In the genomic region with DNA sequence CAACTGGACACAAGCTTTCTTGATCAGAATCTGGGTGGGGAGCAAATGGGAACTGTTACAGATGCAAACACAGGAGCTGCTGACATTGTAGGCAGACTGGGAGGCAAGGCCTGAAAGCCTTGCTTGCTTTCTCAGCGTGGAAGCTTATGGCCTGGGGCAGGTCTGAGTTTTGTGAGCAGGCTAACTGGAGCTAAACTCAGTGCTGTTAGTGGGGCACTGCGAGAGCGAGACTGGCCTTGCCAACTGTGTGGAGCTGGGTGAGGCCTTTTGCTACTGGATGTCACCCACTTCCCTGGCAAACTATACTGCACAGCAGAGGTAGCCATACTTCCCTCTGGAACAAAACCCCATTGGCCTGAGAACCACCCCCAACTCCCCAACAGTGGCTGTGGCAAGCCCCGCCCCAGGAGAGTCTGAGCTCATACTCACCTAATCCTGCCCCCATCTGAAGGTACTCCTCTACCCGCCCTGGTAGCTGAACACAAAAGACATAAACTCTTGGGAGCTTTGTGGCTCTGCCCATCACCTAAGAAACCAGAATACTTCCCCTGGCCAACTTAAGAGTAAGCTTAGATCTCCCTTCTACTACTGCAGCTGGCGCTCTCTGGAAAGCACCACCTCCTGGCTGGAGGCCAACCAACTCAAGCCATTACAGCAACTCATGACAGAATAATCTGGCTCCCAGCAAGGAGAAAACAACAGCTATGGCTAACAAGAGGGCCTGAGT, we compare ENCODE assay signal across 13 cellular contexts. TPM values are rescaled to one million over a fixed set of nuclear protein-coding genes. Genes with fewer than 3 reads are reported as not detected.
DNase-seq lines count a peak whose midpoint lies in the region; ATAC-seq and TF ChIP-seq lines count a peak whose summit lies in the region.
"Had no signal": no experiment of that assay in that cellular context is flagged by ENCODE, and none has a peak within 500 bp of the region (broad histone marks: within the 10 kb centered on the region; RNA-seq: fewer than 3 reads in every experiment).

No MANE protein-coding gene starts in this region.

- no peaks in the 10 kb centered on the region for H3K27me3 ChIP-seq in BE2C
- H3K27me3 ChIP-seq in mammary epithelial cell (ENCODE audit: insufficient read depth, low read length): no peaks in the 10 kb centered on the region
- no peaks in the 10 kb centered on the region for H3K27me3 ChIP-seq in kidney epithelial cell (ENCODE audit: control insufficient read depth, insufficient read depth, low read length)

- TF ChIP-seq CTCF in BE2C (IDR thresholded peaks at IDR 0.05; ENCODE audit: low read depth, low read length) (no peak), mammary epithelial cell (conservative IDR thresholded peaks at IDR 0.05 in 1 of 2, IDR thresholded peaks at IDR 0.05 in 1 of 2; ENCODE audit: extremely low read depth in 1 of 2, insufficient read depth in 1 of 2, low read depth in 1 of 2, low read length in 2 of 2) (no peak), kidney epithelial cell (IDR thresholded peaks at IDR 0.05; ENCODE audit: insufficient read depth, low read length, poor library complexity, severe bottlenecking) (no peak)

- H3K36me3 ChIP-seq in BE2C (no peaks in the 10 kb centered on the region), mammary epithelial cell (ENCODE audit: insufficient read depth, low read length) (no peaks in the 10 kb centered on the region), kidney epithelial cell (ENCODE audit: control insufficient read depth, insufficient read depth, low read length) (no peaks in the 10 kb centered on the region)
- H3K36me3 ChIP-seq: neutrophil had no signal

- H3K4me1 ChIP-seq in BE2C: peaks cover 4% of the 10 kb centered on the region; the same call in 1 of the 2 replicates
- no peaks in the 10 kb centered on the region for H3K4me1 ChIP-seq in mammary epithelial cell (ENCODE audit: insufficient read depth, low read length)

- H3K9me3 ChIP-seq in BE2C (no peaks in the 10 kb centered on the region), mammary epithelial cell (replicated peaks; ENCODE audit: insufficient read depth, low read length) (no peaks in the 10 kb centered on the region)
- H3K9me3 ChIP-seq: neutrophil had no signal

- in situ Hi-C loops in mammary epithelial cell (cut with MboI; ENCODE audit: low sequenced_read_pairs in 2 of 2): no loop called here

- 89% methylated on average over 3 of the region's 6 CpGs for WGBS in mammary epithelial cell (ENCODE audit: low coverage, missing lambda C conversion rate)

- H3K79me2 ChIP-seq in mammary epithelial cell (ENCODE audit: insufficient read depth, low read length): peaks cover 4% of the 10 kb centered on the region

- H3K4me3 ChIP-seq in BE2C (ENCODE audit: low read depth, low read length): no peak overlapping the region
- H3K4me3 ChIP-seq in mammary epithelial cell (replicated peaks in 1 of 3; ENCODE audit: insufficient read depth in 1 of 3, low read depth in 2 of 3, low read length in 3 of 3): no peak overlapping the region
- no peak overlapping the region for H3K4me3 ChIP-seq in kidney epithelial cell (ENCODE audit: low read depth, low read length)

- intact Hi-C loops in mammary epithelial cell (cut with micrococcal nuclease): no loop called here

- H3K9ac ChIP-seq in mammary epithelial cell (ENCODE audit: insufficient read depth, low read length): no peak overlapping the region

- ATAC-seq in HG03039 (IDR thresholded peaks at IDR 0.05; ENCODE audit: unreplicated experiment): no peak
- ATAC-seq: stimulated activated naive CD8-positive, alpha-beta T cell treated with anti-CD3 and anti-CD28 coated beads, Interleukin-15, Interleukin-2, amounts not matched to agents 100 U/mL and 50 U/mL, for 24 hours had no signal

- H3K4me2 ChIP-seq in mammary epithelial cell (ENCODE audit: insufficient read depth, low read depth, low read length): no peak overlapping the region

- DNase-seq in BE2C: peak; percentile 61
- peak; percentile 5 for DNase-seq in HT1080 (ENCODE audit: low read depth)
- peak; percentile 22 for DNase-seq in mammary epithelial cell
- DNase-seq in kidney epithelial cell (ENCODE audit: low read depth): peak; percentile 26
- DNase-seq in COLO829 (ENCODE audit: low spot score): no peak
- DNase-seq in HT-29 (ENCODE audit: low spot score): no peak
- no peak for DNase-seq in effector CD8-positive, alpha-beta T cell (lab: John Stamatoyannopoulos, UW)
- DNase-seq: activated CD4-positive, alpha-beta T cell treated with anti-CD3 and anti-CD28 coated beads, Interleukin-2, amount 10 ng/mL, durations not matched to agents 24 days and 14 days; activated naive CD4-positive, alpha-beta T cell treated with anti-CD3 and anti-CD28 coated beads for 36 hours; NCI-H2081 treated with DMSO at 0.1 percent for 48 hours; stimulated activated naive CD8-positive, alpha-beta T cell treated with anti-CD3 and anti-CD28 coated beads, Interleukin-15, Interleukin-2, amounts not matched to agents 100 U/mL and 50 U/mL, for 24 hours had no signal

- no peaks in the 10 kb centered on the region for H4K20me1 ChIP-seq in mammary epithelial cell (ENCODE audit: insufficient read depth, low read length)

- dilution Hi-C loops in mammary epithelial cell (cut with HindIII; ENCODE audit: low sequenced_read_pairs): loop anchor here (5.0 kb wide), 1 partner anchor 40 kb away; no protein-coding TSS in a partner anchor

- no TSS peak for BruUV-seq in mammary epithelial cell (replicated peaks; lab: Mats Ljungman, UMichigan)

- H2AFZ ChIP-seq in mammary epithelial cell (ENCODE audit: low read depth, low read length): no peak overlapping the region

- no peak overlapping the region for H3K27ac ChIP-seq in mammary epithelial cell (ENCODE audit: insufficient read depth, low read depth, low read length)
- H3K27ac ChIP-seq: neutrophil had no signal

- CTCF ChIA-PET in mammary epithelial cell (lab: Charles Lee; ENCODE audit: low non-redundant PET): no interaction called here

RNA-seq across cellular contexts. Expression of a gene that starts 42.9 kb away (rescaled TPM):
- polyA plus RNA-seq in BE2C (2012; ENCODE audit: insufficient read depth, insufficient read length, low read depth): 2.3 TPM
- 1.0 and 2.4 TPM in 2 replicates for total RNA-seq in HT1080 (2014; rRNA removed; shearing (Covaris generic))
- 2.7 and 3.4 TPM in 2 replicates for polyA plus RNA-seq in HT1080 (2015; cell fraction: cytosol; rRNA removed)
- 4.4 and 4.8 TPM in 2 replicates for polyA plus RNA-seq in HT1080 (2015; cell fraction: nucleus; rRNA removed)
- total RNA-seq in mammary epithelial cell (1 to 10 TPM; 3.0 to 9.9 TPM), kidney epithelial cell (8.2 and 8.6 TPM in 2 replicates)
- 5.9 TPM for polyA plus RNA-seq in mammary epithelial cell
- polyA minus RNA-seq in mammary epithelial cell: 6.9 TPM
- 0.38 and 0.76 TPM in 2 replicates for total RNA-seq in HT-29 (2014; rRNA removed; shearing (Covaris generic))

Comparison
In these comparisons a context has a peak if more than half of its experiments do, and no peak if none do; other contexts are left out.
1. DNase-seq: peak in BE2C (single experiment), HT1080 (single experiment), mammary epithelial cell (single experiment) and kidney epithelial cell (single experiment); none in COLO829 (single experiment), HT-29 (single experiment) and effector CD8-positive, alpha-beta T cell (single experiment).